In the genomic region with DNA sequence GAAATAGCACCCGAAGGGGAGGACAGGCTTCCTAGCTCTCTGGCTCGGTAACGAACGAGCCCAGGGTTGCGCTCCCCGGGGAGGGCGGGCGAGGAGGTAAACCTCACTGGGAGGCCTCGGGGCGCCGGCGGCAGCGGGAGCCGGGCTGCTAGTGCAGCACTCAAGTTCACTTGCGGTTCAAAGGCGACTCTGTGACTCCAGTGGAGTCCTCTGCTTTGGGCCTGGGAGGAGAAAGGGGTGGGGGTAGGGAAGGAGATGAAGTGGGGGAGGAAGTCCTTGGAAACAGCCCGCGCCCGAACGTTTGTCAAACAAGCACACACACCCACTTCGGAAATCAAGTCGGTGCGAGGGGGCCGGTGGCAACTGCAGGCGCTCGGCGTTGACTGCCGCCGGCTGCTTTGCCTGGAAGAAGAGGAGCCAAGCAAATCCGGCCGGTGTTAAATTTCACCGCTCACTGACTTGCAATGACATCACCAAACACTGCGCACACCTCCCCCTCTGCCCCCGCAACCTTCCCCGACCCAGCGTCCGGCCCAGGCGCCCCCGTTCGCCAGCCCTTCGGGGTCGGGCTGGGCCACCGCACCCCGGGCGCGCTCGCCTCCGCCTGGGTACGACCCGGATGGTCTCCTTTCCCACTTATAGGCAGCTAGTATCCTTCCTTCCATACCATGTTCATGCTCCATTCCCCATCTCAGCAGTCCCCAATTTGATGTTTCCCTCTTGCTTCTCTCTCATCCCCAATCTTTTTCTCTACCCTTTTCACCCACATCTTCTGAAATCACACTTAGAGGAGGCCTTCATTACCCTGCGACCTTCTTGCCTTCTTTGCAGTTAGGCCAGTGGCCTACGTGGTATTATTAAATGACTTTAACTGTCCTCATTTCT, we compare ENCODE assay signal across 1 cellular context.
TF ChIP-seq lines count a peak whose summit lies in the region.

TSS of gene COL24A1 (minus strand) at position 202 of the 885 bp plus-strand sequence. CDS start 376 bp downstream, outside the sequence.

TF ChIP-seq in IMR-90, 13 proteins besides CTCF, POLR2A, EP300 and RAD21:
- TF ChIP-seq RFX5 (IDR thresholded peaks at IDR 0.05; ENCODE audit: low read depth, low read length) (no peak), MAZ (IDR thresholded peaks at IDR 0.05; ENCODE audit: borderline replicate concordance, low read depth, low read length) (peak; percentile 54; the same call in 1 of the 2 replicates), CEBPB (IDR thresholded peaks at IDR 0.05; ENCODE audit: low read depth, low read length) (no peak)
TF ChIP-seq in IMR-90: peak in this region for 1.
